ENCODE assay signal across 31 cellular contexts in the genomic region with DNA sequence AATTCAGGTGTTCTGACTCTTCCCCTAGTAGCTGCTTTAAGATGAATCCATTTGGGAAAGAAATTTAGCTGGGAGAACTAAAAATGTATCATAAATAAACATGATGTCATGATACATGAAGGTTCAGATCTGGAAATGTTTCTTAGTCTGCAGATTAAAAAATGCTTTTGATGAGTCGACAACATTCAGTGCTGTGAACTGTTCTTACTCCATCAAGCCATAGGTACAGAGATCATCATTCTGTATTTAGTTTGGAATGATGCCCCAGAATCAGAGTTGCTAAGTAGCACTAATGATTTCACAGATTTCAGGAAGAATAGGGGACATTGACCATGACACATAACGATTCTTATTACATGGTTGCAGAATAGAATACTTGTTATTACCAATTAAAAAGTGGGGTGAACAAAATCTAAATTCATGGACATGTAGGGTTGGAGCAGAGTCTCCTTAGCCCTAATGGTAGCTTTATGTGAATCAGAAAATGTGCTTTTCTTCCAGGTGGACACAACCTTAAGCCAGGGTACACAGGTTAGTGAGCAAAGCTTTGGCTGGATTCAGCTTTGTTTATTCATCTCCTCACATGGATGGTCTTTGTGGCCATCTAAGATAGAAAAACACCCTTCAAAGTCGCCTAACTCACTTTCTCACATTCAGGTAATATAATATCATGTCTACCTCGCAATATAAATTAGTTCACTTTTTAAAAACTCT.
"Had no signal": no experiment of that assay in that cellular context is flagged by ENCODE, and none has a peak within 500 bp of the region (broad histone marks: within the 10 kb centered on the region; RNA-seq: fewer than 3 reads in every experiment).

No MANE protein-coding gene starts in this region.

- H3K9ac ChIP-seq: KMS-11 had no signal

- H2AFZ ChIP-seq: PC-9 had no signal

- H3K4me2 ChIP-seq: KMS-11, PC-9 had no signal

- FAIRE-seq: RCC 7860 had no signal

- H3K36me3 ChIP-seq: SJCRH30 had no signal

- H3K27ac ChIP-seq: KMS-11, PC-9, RWPE1, SJCRH30, SK-N-MC had no signal

- H3K4me3 ChIP-seq: PC-9, SJCRH30, SK-N-MC had no signal

- H3K27me3 ChIP-seq: SJCRH30 had no signal

- ATAC-seq: Panc1, Right ventricle myocardium inferior, SK-N-SH treated with all-trans-retinoic acid at 6 μM for 48 hours had no signal

- H3K4me1 ChIP-seq: SJCRH30 had no signal

- H3K9me3 ChIP-seq: SJCRH30 had no signal

- DNase-seq: Karpas-422, KBM-7, MM.1S, MV-4-11, NCI-H1092, NCI-H1105, NCI-H1417 treated with DMSO at 0.1 percent for 48 hours, NCI-H1436 treated with DMSO at 0.1 percent for 48 hours, NCI-H1694 treated with DMSO at 0.1 percent for 48 hours, NCI-H187 treated with DMSO at 0.1 percent for 48 hours, NCI-H2029, NCI-H2081, NCI-H2171 treated with DMSO at 0.1 percent for 48 hours, NCI-H2227 treated with DMSO at 0.1 percent for 48 hours, NCI-H345, NCI-H446, NCI-H510A treated with DMSO at 0.1 percent for 48 hours, NCI-H524 treated with DMSO at 0.1 percent for 48 hours, NCI-H526 treated with DMSO at 0.1 percent for 48 hours, NCI-H774, PC-9, SHP77, SIG-M5, SJCRH30 had no signal
